In the genomic region with DNA sequence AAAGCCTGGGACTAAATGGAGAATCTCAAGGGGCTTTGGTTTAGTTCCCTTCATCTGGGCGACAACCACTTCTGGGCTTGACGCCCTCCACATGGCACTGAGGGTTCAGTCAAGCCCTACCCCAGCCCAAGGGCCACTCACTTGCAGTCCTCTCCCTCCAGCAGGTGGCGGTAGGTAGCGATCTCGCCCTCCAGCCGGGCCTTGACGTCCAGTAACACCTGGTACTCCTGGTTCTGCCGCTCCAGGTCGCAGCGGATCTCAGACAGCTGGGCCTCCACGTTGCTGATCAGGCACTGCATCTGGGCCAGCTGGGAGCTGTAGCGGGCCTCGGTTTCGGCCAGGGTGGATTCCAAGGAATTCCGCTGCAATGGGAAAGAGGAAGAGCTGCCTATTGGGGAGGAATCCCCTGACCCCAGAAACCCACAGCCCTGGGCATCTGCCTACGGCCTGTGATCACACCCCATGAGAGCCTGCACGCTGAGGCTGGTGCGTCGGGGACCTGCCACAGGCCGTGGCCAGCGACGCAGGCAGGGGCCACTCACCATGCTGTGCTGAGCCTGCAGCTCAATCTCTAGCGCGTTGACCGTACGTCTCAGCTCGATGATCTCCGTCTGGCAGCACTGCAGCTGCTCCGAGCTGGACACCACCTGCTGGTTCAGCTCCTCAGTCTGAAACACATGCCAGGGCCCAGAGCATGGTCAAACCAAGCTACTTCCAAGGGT, we compare ENCODE assay signal across 8 cellular contexts. TPM values are rescaled to one million over a fixed set of nuclear protein-coding genes. Genes with fewer than 3 reads are reported as not detected.
DNase-seq lines count a peak whose midpoint lies in the region; ATAC-seq and TF ChIP-seq lines count a peak whose summit lies in the region.

No MANE protein-coding gene starts in this region.

- TF ChIP-seq POLR2A in right lobe of liver (IDR thresholded peaks at IDR 0.05) = no peak

- no peaks in the 10 kb centered on the region for H3K27me3 Mint-ChIP-seq in activated T-helper 17 cell treated with anti-CD3 and anti-CD28 coated beads, Interleukin-2, amount 50 U/mL, for 72 hours

- DNase-seq in A673 (ENCODE audit: low spot score) (no peak), HL-60 (ENCODE audit: low read depth in 1 of 2, low spot score in 1 of 2) (peak in 1 of 2 experiments; percentile 15), right lobe of liver (no peak), NCI-H345 treated with DMSO at 0.1 percent for 48 hours (lab: John Stamatoyannopoulos, UW; ENCODE audit: unreplicated experiment) (no peak)

- no peak overlapping the region for H3K27ac ChIP-seq in A673 (ENCODE audit: low read depth, low read length, poor library complexity, severe bottlenecking)
- no peak overlapping the region for H3K27ac ChIP-seq in HL-60 (replicated peaks)
- no peak overlapping the region for H3K27ac ChIP-seq in right lobe of liver

- POLR2A ChIA-PET in A673 (lab: Charles Lee; ENCODE audit: low non-redundant PET) = no interaction called here

- no peaks in the 10 kb centered on the region for H3K36me3 Mint-ChIP-seq in activated T-helper 17 cell treated with anti-CD3 and anti-CD28 coated beads, Interleukin-2, amount 50 U/mL, for 72 hours (ENCODE audit: low read depth)

- 49% methylated on average over 12 of the region's 29 CpGs for WGBS in right lobe of liver (ENCODE audit: insufficient coverage, low coverage, low lambda C conversion rate, missing lambda C conversion rate)

- TF ChIP-seq CTCF in A673 (conservative IDR thresholded peaks at IDR 0.05; ENCODE audit: low read depth, low read length) = peak; percentile 32; the same call in 1 of the 2 replicates
- peak; percentile 14 for TF ChIP-seq CTCF in HL-60 (IDR thresholded peaks at IDR 0.05; ENCODE audit: insufficient read depth, low read length)
- peak; percentile 19 to 39 (median 28) for TF ChIP-seq CTCF in right lobe of liver (IDR thresholded peaks at IDR 0.05)

- ATAC-seq in activated T-helper 17 cell treated with anti-CD3 and anti-CD28 coated beads, Interleukin-2, amount 50 U/mL, for 72 hours (replicated peaks) = peak; percentile 50
- ATAC-seq in right lobe of liver = peak in 3 of 4 donors; percentile 27 to 37 (median 29)
- ATAC-seq in GM18867 (IDR thresholded peaks at IDR 0.05; ENCODE audit: unreplicated experiment) = no peak
- no peak for ATAC-seq in GM19328 (IDR thresholded peaks at IDR 0.05; ENCODE audit: unreplicated experiment)
- ATAC-seq in HG03342 (IDR thresholded peaks at IDR 0.05; ENCODE audit: unreplicated experiment) = no peak

- H3K9me3 Mint-ChIP-seq in activated T-helper 17 cell treated with anti-CD3 and anti-CD28 coated beads, Interleukin-2, amount 50 U/mL, for 72 hours = no peaks in the 10 kb centered on the region

- no peaks in the 10 kb centered on the region for H3K4me1 Mint-ChIP-seq in activated T-helper 17 cell treated with anti-CD3 and anti-CD28 coated beads, Interleukin-2, amount 50 U/mL, for 72 hours

- no peaks in the 10 kb centered on the region for H3K27me3 ChIP-seq in A673 (replicated peaks; ENCODE audit: insufficient read depth, low read depth, low read length, poor library complexity)
- no peaks in the 10 kb centered on the region for H3K27me3 ChIP-seq in HL-60 (ENCODE audit: insufficient read depth, poor library complexity, severe bottlenecking)
- no peaks in the 10 kb centered on the region for H3K27me3 ChIP-seq in right lobe of liver

- BruUV-seq in A673 (replicated peaks; lab: Mats Ljungman, UMichigan) = no TSS peak

- H3K36me3 ChIP-seq in A673 (ENCODE audit: insufficient read depth, low read length, poor library complexity, severe bottlenecking) (no peaks in the 10 kb centered on the region), right lobe of liver (no peaks in the 10 kb centered on the region)

- no peak overlapping the region for H3K27ac Mint-ChIP-seq in activated T-helper 17 cell treated with anti-CD3 and anti-CD28 coated beads, Interleukin-2, amount 50 U/mL, for 72 hours

- H3K4me3 ChIP-seq in A673 (ENCODE audit: low read depth, low read length, poor library complexity, severe bottlenecking) (no peak overlapping the region), HL-60 (replicated peaks; ENCODE audit: insufficient read depth, low read length) (no peak overlapping the region), right lobe of liver (no peak overlapping the region)

- no peaks in the 10 kb centered on the region for H3K9me3 ChIP-seq in A673 (ENCODE audit: low read depth, low read length, poor library complexity, severe bottlenecking)
- no peaks in the 10 kb centered on the region for H3K9me3 ChIP-seq in right lobe of liver

- intact Hi-C loops in A673 (cut with micrococcal nuclease; ENCODE audit: unreplicated experiment) (no loop called here), right lobe of liver (cut with DNase I) (no loop called here)

- H3K4me1 ChIP-seq in A673 (ENCODE audit: insufficient read depth, low read length, poor library complexity, severe bottlenecking) (no peaks in the 10 kb centered on the region), right lobe of liver (no peaks in the 10 kb centered on the region)

- no peak overlapping the region for H3K4me3 Mint-ChIP-seq in activated T-helper 17 cell treated with anti-CD3 and anti-CD28 coated beads, Interleukin-2, amount 50 U/mL, for 72 hours

- CTCF ChIA-PET in A673 (lab: Charles Lee) = no interaction called here

RNA-seq across cellular contexts. Expression of gene KRT36, which starts 2.7 kb away (rescaled TPM):
- not detected in 2 replicates for total RNA-seq in A673 (2021)
- not detected for total RNA-seq in activated T-helper 17 cell treated with anti-CD3 and anti-CD28 coated beads, Interleukin-2, amount 50 U/mL, for 72 hours
- not detected for total RNA-seq in right lobe of liver

RNA-seq across cellular contexts. Expression of gene KRT35, which starts 6.0 kb away (rescaled TPM):
- total RNA-seq in A673 (2021) (not detected in 2 replicates), right lobe of liver (not detected)
- not detected for total RNA-seq in activated T-helper 17 cell treated with anti-CD3 and anti-CD28 coated beads, Interleukin-2, amount 50 U/mL, for 72 hours

RNA-seq across cellular contexts. Expression of gene KRT13, which starts 18.4 kb away (rescaled TPM):
- total RNA-seq in A673 (2021) (not detected in 2 replicates), right lobe of liver (1 to 10 TPM in 1 of 6 experiments, not detected in 5; 1.6 TPM)
- not detected for total RNA-seq in activated T-helper 17 cell treated with anti-CD3 and anti-CD28 coated beads, Interleukin-2, amount 50 U/mL, for 72 hours

RNA-seq across cellular contexts. Expression of gene KRT32, which starts 19.8 kb away (rescaled TPM):
- total RNA-seq in A673 (2021) (not detected in 2 replicates), right lobe of liver (not detected)
- total RNA-seq in activated T-helper 17 cell treated with anti-CD3 and anti-CD28 coated beads, Interleukin-2, amount 50 U/mL, for 72 hours = not detected

RNA-seq across cellular contexts. Expression of gene KRT15, which starts 31.7 kb away (rescaled TPM):
- total RNA-seq in A673 (2021) (not detected in 2 replicates), right lobe of liver (not detected)
- total RNA-seq in activated T-helper 17 cell treated with anti-CD3 and anti-CD28 coated beads, Interleukin-2, amount 50 U/mL, for 72 hours = not detected

Comparison
In these comparisons a context has a peak if more than half of its experiments do, and no peak if none do; other contexts are left out.
1. ATAC-seq: peak in activated T-helper 17 cell treated with anti-CD3 and anti-CD28 coated beads, Interleukin-2, amount 50 U/mL, for 72 hours (single experiment) and right lobe of liver (3 of 4); none in GM18867 (single experiment), GM19328 (single experiment) and HG03342 (single experiment).
2. Peak in every context shown above with its lines, with median percentiles within 50 percentile points of each other: CTCF ChIP-seq.